Comparison of ENCODE assay signal across 14 cellular contexts in the genomic region with DNA sequence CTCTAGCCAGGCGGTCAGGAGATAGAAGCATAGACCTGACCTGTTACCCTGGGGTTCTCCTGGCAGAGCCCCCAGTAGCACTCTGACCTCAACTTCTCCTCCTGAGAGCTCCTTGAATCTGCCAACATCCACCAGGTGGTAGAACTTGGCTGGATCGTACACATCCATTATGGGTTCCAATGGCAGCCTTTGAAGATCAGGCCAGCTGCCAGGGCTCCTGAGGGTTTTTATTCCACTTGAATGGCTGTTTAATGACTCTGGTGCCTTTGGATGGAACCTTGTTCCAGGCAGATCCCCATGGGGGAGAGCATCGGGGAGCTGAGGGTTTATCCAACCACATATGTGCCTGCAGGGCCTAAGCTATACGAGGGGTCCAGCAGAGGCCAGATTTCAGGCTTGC. TPM values are rescaled to one million over a fixed set of nuclear protein-coding genes. Genes with fewer than 3 reads are reported as not detected.
"Had no signal": no experiment of that assay in that cellular context is flagged by ENCODE, and none has a peak within 500 bp of the region (broad histone marks: within the 10 kb centered on the region; RNA-seq: fewer than 3 reads in every experiment).

No MANE protein-coding gene starts in this region.

- FAIRE-seq: astrocyte, frontal cortex had no signal

- H3K27ac ChIP-seq: tibial nerve, uterus had no signal

- H3K36me3 ChIP-seq: uterus had no signal

- DNase-seq: activated naive CD4-positive, alpha-beta T cell treated with anti-CD3 and anti-CD28 coated beads, Interleukin-2, amount 50 U/mL, for 16 hours; immature natural killer cell; stimulated activated CD4-positive, alpha-beta T cell treated with anti-CD3 and anti-CD28 coated beads, Interleukin-2, amount 100 ng/mL, for 48 hours; uterus had no signal

- H3K4me1 ChIP-seq: tibial nerve, uterus had no signal

- H3K27me3 ChIP-seq: tibial nerve, uterus had no signal

- H3K4me3 ChIP-seq: tibial nerve, uterus had no signal

RNA-seq across cellular contexts. Expression of a gene that starts 47.1 kb away (rescaled TPM):
- total RNA-seq: activated T-helper 2 cell treated with anti-CD3 and anti-CD28 coated beads, Interferon-gamma antibody, Interleukin-2, Interleukin-4, amounts not matched to agents 10 μg/mL and 5 μg/mL and 100 μg/mL, durations not matched to agents 14 hours and 24 hours and 36 hours; astrocyte; dermis microvascular lymphatic vessel endothelial cell; epithelial cell of proximal tubule; lower leg skin; posterior vena cava; skeletal muscle tissue; subcutaneous adipose tissue; tibial nerve; uterus had no signal
- polyA plus RNA-seq: immature natural killer cell had no signal
